ENCODE assay signal across 11 cellular contexts in the genomic region with DNA sequence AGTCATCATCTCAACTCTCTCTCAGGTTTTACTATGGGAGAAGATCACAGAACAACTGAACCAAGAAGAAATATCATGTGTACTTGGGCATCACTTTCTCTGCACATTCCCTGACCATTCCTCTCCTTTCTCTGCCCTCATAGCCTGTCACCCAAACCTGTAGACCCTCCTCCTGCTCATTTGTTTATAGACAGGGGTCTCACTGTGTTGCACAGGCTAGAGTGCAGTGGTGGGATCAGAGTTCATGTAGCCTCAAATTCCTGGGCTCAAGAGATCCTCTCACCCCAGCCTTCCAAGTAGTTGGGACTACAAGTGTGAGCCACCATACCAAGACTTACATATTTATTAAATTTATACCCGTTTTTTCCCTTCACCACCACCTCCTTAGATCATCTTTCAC.
"Had no signal": no experiment of that assay in that cellular context is flagged by ENCODE, and none has a peak within 500 bp of the region (broad histone marks: within the 10 kb centered on the region; RNA-seq: fewer than 3 reads in every experiment).

No MANE protein-coding gene starts in this region.

- ATAC-seq: GM23338, HCT116 had no signal

- H3K4me1 ChIP-seq: HAP-1 had no signal

- H3K9ac ChIP-seq: GM23248 had no signal

- H3K27ac ChIP-seq: GM23248 had no signal

- DNase-seq: GM23248, GOT3, H7, H9, HCEC 1CT, HFFc6 had no signal

- H3K36me3 ChIP-seq: HAP-1 had no signal

- H3K9me3 ChIP-seq: HAP-1 had no signal

- H2AFZ ChIP-seq: GM23248, GM23338 had no signal

- FAIRE-seq: H1, H54 had no signal

- H3K4me2 ChIP-seq: GM23338 had no signal

- H3K4me3 ChIP-seq: GM23248, GM23338, HAP-1 had no signal
